ENCODE assay signal across 22 cellular contexts in genomic region chr11:32466279-32466915, GRCh38. TPM values are rescaled to one million over a fixed set of nuclear protein-coding genes. Genes with fewer than 3 reads are reported as not detected.
A peak's percentile ranks its signal among the peaks of the same experiment; 100 is the strongest.
DNase-seq lines count a peak whose midpoint lies in the region; ATAC-seq, FAIRE-seq and TF ChIP-seq lines count a peak whose summit lies in the region.
"Had no signal": no experiment of that assay in that cellular context is flagged by ENCODE, and none has a peak within 500 bp of the region (broad histone marks: within the 10 kb centered on the region; RNA-seq: fewer than 3 reads in every experiment).

No MANE protein-coding gene starts in this region.

- no peak overlapping the region for H3K4ac ChIP-seq in H1 (replicated peaks; ENCODE audit: insufficient read length, low read depth, low read length)

- DNase-seq in NOMO-1 treated with DMSO at 0.1 percent for 48 hours (lab: John Stamatoyannopoulos, UW; ENCODE audit: unreplicated experiment): peak; percentile 93
- DNase-seq in H1 (ENCODE audit: low read depth in 1 of 2, low spot score in 2 of 2): no peak
- DNase-seq in neural progenitor cell (ENCODE audit: low spot score): no peak
- no peak for DNase-seq in stimulated activated CD4-positive, alpha-beta T cell treated with anti-CD3 and anti-CD28 coated beads, Interleukin-4, amount 100 ng/mL, for 24 hours
- DNase-seq in Right ventricle myocardium superior: no peak
- DNase-seq in colonic mucosa: no peak
- DNase-seq in stimulated activated naive CD4-positive, alpha-beta T cell (lab: John Stamatoyannopoulos, UW): no peak
- DNase-seq: activated CD4-positive, alpha-beta T cell treated with anti-CD3 and anti-CD28 coated beads for 4 hours; activated CD8-positive, alpha-beta memory T cell treated with anti-CD3 and anti-CD28 coated beads, Interleukin-2, amount 50 U/mL, for 48 hours; activated naive CD4-positive, alpha-beta T cell treated with anti-CD3 and anti-CD28 coated beads for 36 hours; Caco-2; erythroblast; Kasumi-1; NCI-H2029; NCI-H524 treated with DMSO at 0.1 percent for 48 hours; spleen; stimulated activated naive CD8-positive, alpha-beta T cell treated with anti-CD3 and anti-CD28 coated beads, Interleukin-15, Interleukin-2, amounts not matched to agents 100 U/mL and 50 U/mL, for 24 hours had no signal

- no peak for TF ChIP-seq CTCF in HEK293 (tag by site-specific recombination; IDR thresholded peaks at IDR 0.05)
- TF ChIP-seq CTCF in H1 (IDR thresholded peaks at IDR 0.05; ENCODE audit: control extremely low read depth in 1 of 3, insufficient read depth in 1 of 3, low read depth in 1 of 3, low read length in 3 of 3): no peak
- TF ChIP-seq CTCF in neural progenitor cell (IDR thresholded peaks at IDR 0.05): no peak
- TF ChIP-seq CTCF in colonic mucosa (IDR thresholded peaks at IDR 0.05): no peak

- TF ChIP-seq POLR2A in H1 (IDR thresholded peaks at IDR 0.05; ENCODE audit: control extremely low read depth in 1 of 2, low read depth in 2 of 2, low read length in 2 of 2): no peak

- H3K14ac ChIP-seq in H1 (ENCODE audit: insufficient read length): no peak overlapping the region

- H3K23ac ChIP-seq in H1 (ENCODE audit: insufficient read length): no peak overlapping the region

- H3K18ac ChIP-seq in H1 (ENCODE audit: extremely low read depth, low read length): no peak overlapping the region

- H3K4me1 ChIP-seq in HEK293 (ENCODE audit: control insufficient read depth, insufficient read depth, low read length) (no peaks in the 10 kb centered on the region), H1 (replicated peaks in 1 of 4; ENCODE audit: control insufficient read depth in 3 of 4, insufficient read depth in 4 of 4, low read length in 3 of 4) (no peaks in the 10 kb centered on the region), neural progenitor cell (no peaks in the 10 kb centered on the region), colonic mucosa (no peaks in the 10 kb centered on the region)
- H3K4me1 ChIP-seq: Caco-2, spleen had no signal

- CTCF ChIA-PET in HEK293 (lab: Yijun Ruan, JAX): interaction anchor here (0.7 to 1.4 kb wide), 2 partner anchors 19 to 177 kb away, joined by 3 to 4 read pairs; no protein-coding TSS in a partner anchor
- CTCF ChIA-PET in H1 (lab: Charles Lee; ENCODE audit: partially characterized antibody): interaction anchor here (0.5 to 0.6 kb wide), 2 partner anchors 49 to 107 kb away, joined by 3 to 4 read pairs; no protein-coding TSS in a partner anchor

- H3K4me3 Mint-ChIP-seq in neural progenitor cell: no peak overlapping the region
- H3K4me3 Mint-ChIP-seq: activated naive CD4-positive, alpha-beta T cell treated with anti-CD3 and anti-CD28 coated beads for 36 hours had no signal

- peak overlapping the region; percentile 81; the same call in 1 of the 2 replicates for H2AFZ ChIP-seq in H1 (ENCODE audit: low read length)
- H2AFZ ChIP-seq in neural progenitor cell (replicated peaks): peak overlapping the region; percentile 22

- H3K27ac Mint-ChIP-seq in neural progenitor cell: no peak overlapping the region
- H3K27ac Mint-ChIP-seq: activated naive CD4-positive, alpha-beta T cell treated with anti-CD3 and anti-CD28 coated beads for 36 hours had no signal

- TF ChIP-seq EP300 in H1 (IDR thresholded peaks at IDR 0.05; ENCODE audit: borderline replicate concordance in 1 of 2, low read depth in 2 of 2, low read length in 2 of 2): no peak

- H2BK5ac ChIP-seq in H1 (ENCODE audit: low read depth, low read length): no peak overlapping the region

- H3K4me3 ChIP-seq in HEK293 (ENCODE audit: low read depth, low read length): no peak overlapping the region
- no peak overlapping the region for H3K4me3 ChIP-seq in H1 (ENCODE audit: extremely low read depth in 1 of 4, insufficient read depth in 2 of 4, low read depth in 3 of 4, low read length in 4 of 4)
- H3K4me3 ChIP-seq in neural progenitor cell: no peak overlapping the region
- no peak overlapping the region for H3K4me3 ChIP-seq in colonic mucosa
- H3K4me3 ChIP-seq: spleen had no signal

- H3K9ac ChIP-seq in H1 (replicated peaks in 1 of 4; ENCODE audit: extremely low read depth in 1 of 4, low read depth in 3 of 4, low read length in 3 of 4): no peak overlapping the region
- H3K9ac ChIP-seq in neural progenitor cell: no peak overlapping the region
- H3K9ac ChIP-seq in colonic mucosa (ENCODE audit: low read depth in 2 of 2, low read length in 2 of 2): no peak overlapping the region

- H3K36me3 Mint-ChIP-seq in neural progenitor cell: no peaks in the 10 kb centered on the region

- no peak overlapping the region for H2AK5ac ChIP-seq in H1 (ENCODE audit: low read depth, low read length)

- H4K20me1 ChIP-seq in H1 (replicated peaks in 1 of 2; ENCODE audit: control insufficient read depth in 1 of 2, insufficient read depth in 2 of 2, low read length in 2 of 2) (no peaks in the 10 kb centered on the region), neural progenitor cell (ENCODE audit: low read depth) (no peaks in the 10 kb centered on the region)

- 85% methylated on average over 5 of the region's 5 CpGs; no CpG with 5 or more reads in 1 of the 2 experiments for WGBS in H1 (ENCODE audit: extremely low coverage in 1 of 2, insufficient coverage in 1 of 2, insufficient read length in 1 of 2, insufficient replicate concordance in 2 of 2, low coverage in 1 of 2, low lambda C conversion rate in 2 of 2, missing lambda C conversion rate in 1 of 2), 2 experiments

- H3K27me3 Mint-ChIP-seq in neural progenitor cell (ENCODE audit: insufficient read depth, low read depth): no peaks in the 10 kb centered on the region

- H2BK12ac ChIP-seq in H1 (ENCODE audit: low read depth, low read length): no peak overlapping the region

- no peak overlapping the region for H3K56ac ChIP-seq in H1 (replicated peaks; ENCODE audit: insufficient read length, low read depth, low read length)

- H3K9me3 Mint-ChIP-seq in neural progenitor cell: no peaks in the 10 kb centered on the region
- H3K9me3 Mint-ChIP-seq: activated naive CD4-positive, alpha-beta T cell treated with anti-CD3 and anti-CD28 coated beads for 36 hours had no signal

- H4K5ac ChIP-seq in H1 (ENCODE audit: insufficient read length, low read depth, low read length): no peak overlapping the region

- FAIRE-seq in H1 (lab: Jason Lieb, UNC): no peak
- FAIRE-seq: keratinocyte, urothelium cell line had no signal

- intact Hi-C loops in Right ventricle myocardium superior (cut with DNase I): no loop called here
- intact Hi-C loops in colonic mucosa (cut with DNase I): no loop called here

- H3K79me2 ChIP-seq in H1 (ENCODE audit: control insufficient read depth in 1 of 2, insufficient read depth in 2 of 2, low read length in 2 of 2) (no peaks in the 10 kb centered on the region), neural progenitor cell (ENCODE audit: low read depth) (no peaks in the 10 kb centered on the region)

- no peak overlapping the region for H2BK15ac ChIP-seq in H1 (ENCODE audit: low read length)

- ATAC-seq in Right ventricle myocardium superior (ENCODE audit: poor library complexity): no peak
- ATAC-seq: Right ventricle myocardium inferior; stimulated activated naive CD8-positive, alpha-beta T cell treated with anti-CD3 and anti-CD28 coated beads, Interleukin-15, Interleukin-2, amounts not matched to agents 100 U/mL and 50 U/mL, for 24 hours had no signal

- H3F3A ChIP-seq in neural progenitor cell (ENCODE audit: low read depth): no peaks in the 10 kb centered on the region

- no peak overlapping the region for H4K91ac ChIP-seq in H1 (replicated peaks; ENCODE audit: insufficient read length, low read length)

- H4K8ac ChIP-seq in H1 (ENCODE audit: extremely low read depth, insufficient read depth, low read length): no peak overlapping the region

- no peaks in the 10 kb centered on the region for H3K36me3 ChIP-seq in HEK293 (ENCODE audit: control insufficient read depth in 2 of 2, insufficient read depth in 1 of 2, low read length in 2 of 2)
- no peaks in the 10 kb centered on the region for H3K36me3 ChIP-seq in H1 (ENCODE audit: control insufficient read depth in 2 of 4, insufficient read depth in 4 of 4, low read length in 3 of 4)
- no peaks in the 10 kb centered on the region for H3K36me3 ChIP-seq in neural progenitor cell
- no peaks in the 10 kb centered on the region for H3K36me3 ChIP-seq in colonic mucosa
- H3K36me3 ChIP-seq: spleen had no signal

- H3K9me3 ChIP-seq in HEK293 (ENCODE audit: control insufficient read depth, insufficient read depth, low read depth, low read length) (no peaks in the 10 kb centered on the region), H1 (ENCODE audit: insufficient read depth in 2 of 2, low read depth in 1 of 2, low read length in 1 of 2) (no peaks in the 10 kb centered on the region), neural progenitor cell (ENCODE audit: low read depth) (no peaks in the 10 kb centered on the region), colonic mucosa (no peaks in the 10 kb centered on the region)
- H3K9me3 ChIP-seq: Caco-2, spleen had no signal

- no peak overlapping the region for H2BK20ac ChIP-seq in H1 (ENCODE audit: low read length)

- H3K27ac ChIP-seq in HEK293 (ENCODE audit: extremely low read depth, low read depth, low read length) (no peak overlapping the region), H1 (ENCODE audit: low read depth, low read length) (no peak overlapping the region), neural progenitor cell (no peak overlapping the region), colonic mucosa (no peak overlapping the region)
- H3K27ac ChIP-seq: spleen had no signal

- H2BK120ac ChIP-seq in H1 (replicated peaks; ENCODE audit: low read depth, low read length): no peak overlapping the region

- no peaks in the 10 kb centered on the region for H3K79me1 ChIP-seq in H1 (ENCODE audit: low read depth, low read length)

- H3K4me2 ChIP-seq in H1 (ENCODE audit: insufficient read depth in 1 of 2, low read depth in 2 of 2, low read length in 2 of 2) (no peak overlapping the region), neural progenitor cell (no peak overlapping the region)

- H3K27me3 ChIP-seq in H1 (replicated peaks in 1 of 4; ENCODE audit: control insufficient read depth in 3 of 4, extremely low read depth in 1 of 4, insufficient read depth in 3 of 4, low read length in 3 of 4) (no peaks in the 10 kb centered on the region; a peak in 2 of 7 replicates), neural progenitor cell (no peaks in the 10 kb centered on the region), colonic mucosa (no peaks in the 10 kb centered on the region)
- H3K27me3 ChIP-seq: spleen had no signal

- no peak for TF ChIP-seq RAD21 in H1 (IDR thresholded peaks at IDR 0.05 in 1 of 2, conservative IDR thresholded peaks at IDR 0.05 in 1 of 2; ENCODE audit: low read depth in 2 of 2, low read length in 2 of 2)

- POLR2A ChIA-PET in HEK293 (lab: Yijun Ruan, JAX) (no interaction called here), H1 (lab: Charles Lee; ENCODE audit: partially characterized antibody) (no interaction called here)

- peaks cover 2% of the 10 kb centered on the region for H3K4me1 Mint-ChIP-seq in neural progenitor cell

- no peaks in the 10 kb centered on the region for H3K23me2 ChIP-seq in H1 (ENCODE audit: low read depth, low read length)

RNA-seq across cellular contexts. Expression of gene WT1, which starts 31.1 kb away (rescaled TPM):
- total RNA-seq in H1 (2021; fragmentation: NEBNext Ultra II Directional; extraction: Animal tissue kit (Norgen Biotek cat#: 25700)): 0.17 and 0.21 TPM in 2 replicates
- polyA plus RNA-seq in H1 (2011; rRNA removed): 0.05 TPM in 1 of 2 replicates, not detected in the other
- polyA plus RNA-seq in H1 (2011; cell fraction: cytosol; rRNA removed): 0.09 TPM
- polyA plus RNA-seq in H1 (2011; cell fraction: nucleus; rRNA removed): 0.19 TPM
- not detected in 4 replicates for polyA plus RNA-seq in H1 (2012, experiment 1 of 2)
- 0.64 TPM for polyA plus RNA-seq in H1 (2012, experiment 2 of 2)
- 0.06 TPM for polyA plus RNA-seq in H1 (2013, experiment 1 of 2)
- polyA plus RNA-seq in H1 (2013, experiment 2 of 2): 0.20 TPM
- 0.07 TPM in 1 of 2 replicates, not detected in the other for polyA minus RNA-seq in H1 (2011; rRNA and poly(A)+ RNA removed)
- not detected for polyA minus RNA-seq in H1 (2011; cell fraction: cytosol; rRNA and poly(A)+ RNA removed)
- not detected for polyA minus RNA-seq in H1 (2011; cell fraction: nucleus; rRNA and poly(A)+ RNA removed)
- total RNA-seq in neural progenitor cell (ENCODE audit: low replicate concordance) (not detected in 2 replicates), Right ventricle myocardium superior (2.3 TPM), colonic mucosa (under 1 TPM in 1 of 2 donors, not detected in 1; 0.32 TPM)
- total RNA-seq: activated naive CD4-positive, alpha-beta T cell treated with anti-CD3 and anti-CD28 coated beads for 36 hours; T-helper 2 cell treated with Interferon-gamma antibody and Interleukin-4, amounts not matched to agents 100 ng/mL and 5 ng/mL, for 36 hours had no signal
- polyA plus RNA-seq: keratinocyte had no signal
